8 cellular contexts compared by ENCODE assay signal in the genomic region with DNA sequence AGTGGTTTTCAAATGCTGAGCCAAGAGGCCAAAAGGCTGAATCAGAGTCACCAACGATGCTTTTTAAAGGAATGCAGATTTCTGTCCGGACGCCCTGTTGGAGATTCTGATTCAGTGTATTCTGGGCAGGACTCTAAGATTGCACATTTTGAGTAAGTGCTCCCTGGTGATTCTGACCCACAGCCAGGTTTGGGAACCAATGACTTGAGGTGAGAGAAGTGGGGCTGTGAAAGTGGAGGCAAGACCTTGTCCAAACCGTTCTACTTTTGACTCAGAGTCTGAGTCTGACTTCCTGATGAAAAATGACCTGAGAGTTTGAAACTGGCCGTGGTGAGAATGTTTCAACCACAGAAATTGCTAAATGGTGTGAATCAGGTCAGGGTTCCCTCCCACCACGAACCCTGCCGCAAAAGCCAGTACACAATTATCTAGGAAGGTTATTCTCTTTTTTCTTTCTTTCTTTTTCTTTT.
A peak's percentile ranks its signal among the peaks of the same experiment; 100 is the strongest.
DNase-seq lines count a peak whose midpoint lies in the region; ATAC-seq and TF ChIP-seq lines count a peak whose summit lies in the region.

No MANE protein-coding gene starts in this region.

- no peaks in the 10 kb centered on the region for H3K4me1 ChIP-seq in right cardiac atrium (ENCODE audit: control insufficient read depth, insufficient read depth, low read length)
- H3K4me1 ChIP-seq in tibial artery: peaks cover 0 to 71% (median 34%) of the 10 kb centered on the region in 4 donors

- peaks cover 5% of the 10 kb centered on the region for H3K36me3 Mint-ChIP-seq in activated T-helper 17 cell treated with anti-CD3 and anti-CD28 coated beads, Interleukin-2, amount 50 U/mL, for 72 hours (ENCODE audit: low read depth)

- ATAC-seq in right cardiac atrium (no peak), Right ventricle myocardium inferior (no peak), HG03064 (IDR thresholded peaks at IDR 0.05; ENCODE audit: low read depth, unreplicated experiment) (peak; percentile 97)
- peak; percentile 96 for ATAC-seq in activated T-helper 17 cell treated with anti-CD3 and anti-CD28 coated beads, Interleukin-2, amount 50 U/mL, for 72 hours (replicated peaks)

- 71% methylated on average over 7 of the region's 7 CpGs for WGBS in right cardiac atrium

- H3K4me3 ChIP-seq in right cardiac atrium (ENCODE audit: low read length) (no peak overlapping the region), tibial artery (no peak overlapping the region)

- intact Hi-C loops in right cardiac atrium (cut with DNase I): no loop called here
- intact Hi-C loops in Right ventricle myocardium inferior (cut with DNase I): no loop called here
- intact Hi-C loops in tibial artery (cut with DNase I; ENCODE audit: low total_unique reads): no loop called here

- H3K27ac Mint-ChIP-seq in activated T-helper 17 cell treated with anti-CD3 and anti-CD28 coated beads, Interleukin-2, amount 50 U/mL, for 72 hours: peak overlapping the region; percentile 34

- no peak for TF ChIP-seq CTCF in tibial artery (IDR thresholded peaks at IDR 0.05)

- H3K4me1 Mint-ChIP-seq in activated T-helper 17 cell treated with anti-CD3 and anti-CD28 coated beads, Interleukin-2, amount 50 U/mL, for 72 hours: peaks cover 3% of the 10 kb centered on the region

- no peak overlapping the region for H3K4me3 Mint-ChIP-seq in activated T-helper 17 cell treated with anti-CD3 and anti-CD28 coated beads, Interleukin-2, amount 50 U/mL, for 72 hours

- H3K27ac ChIP-seq in right cardiac atrium (ENCODE audit: low read length) (peak overlapping the region; percentile 45), tibial artery (peak overlapping the region; percentile 47 to 53)

- H3K9me3 ChIP-seq in right cardiac atrium (ENCODE audit: control insufficient read depth, low read length) (no peaks in the 10 kb centered on the region), tibial artery (no peaks in the 10 kb centered on the region)

- H3K27me3 Mint-ChIP-seq in activated T-helper 17 cell treated with anti-CD3 and anti-CD28 coated beads, Interleukin-2, amount 50 U/mL, for 72 hours: peaks cover 6% of the 10 kb centered on the region

- DNase-seq in right cardiac atrium (no peak), Right ventricle myocardium inferior (ENCODE audit: missing footprints) (no peak), tibial artery (no peak), DMS53 treated with DMSO at 0.1 percent for 48 hours (lab: John Stamatoyannopoulos, UW; ENCODE audit: unreplicated experiment) (no peak), DMS79 (lab: John Stamatoyannopoulos, UW) (no peak)
- no peak for DNase-seq in central memory CD4-positive, alpha-beta T cell

- H3K27me3 ChIP-seq in right cardiac atrium (ENCODE audit: control insufficient read depth, insufficient read depth) (no peaks in the 10 kb centered on the region), tibial artery (no peaks in the 10 kb centered on the region)

- no peaks in the 10 kb centered on the region for H3K9me3 Mint-ChIP-seq in activated T-helper 17 cell treated with anti-CD3 and anti-CD28 coated beads, Interleukin-2, amount 50 U/mL, for 72 hours

- H3K36me3 ChIP-seq in tibial artery: no peaks in the 10 kb centered on the region

Comparison
In these comparisons a context has a peak if more than half of its experiments do, and no peak if none do; other contexts are left out.
1. ATAC-seq: peak in HG03064 (single experiment) and activated T-helper 17 cell treated with anti-CD3 and anti-CD28 coated beads, Interleukin-2, amount 50 U/mL, for 72 hours (single experiment); none in right cardiac atrium (0 of 2) and Right ventricle myocardium inferior (single experiment).